17 cellular contexts compared by ENCODE assay signal in the genomic region with DNA sequence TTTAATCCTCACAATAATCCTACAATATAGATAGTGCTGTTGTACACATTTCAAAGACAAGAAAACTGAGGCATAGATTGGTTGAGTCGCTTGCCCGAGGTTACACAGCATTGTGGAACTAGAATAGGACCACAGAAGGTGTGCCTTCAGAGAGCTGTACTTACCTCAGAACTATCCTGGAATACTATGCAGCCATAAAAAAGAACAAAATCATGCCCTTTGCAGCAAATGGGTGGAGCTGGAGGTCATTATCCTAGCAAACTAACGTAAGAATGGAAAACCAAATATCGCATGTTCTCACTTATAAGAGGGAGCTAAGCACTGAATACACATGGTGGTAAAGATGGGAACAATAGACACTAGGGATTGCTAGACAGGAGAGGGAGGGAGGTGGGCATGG. TPM values are rescaled to one million over a fixed set of nuclear protein-coding genes. Genes with fewer than 3 reads are reported as not detected.
DNase-seq lines count a peak whose midpoint lies in the region; ATAC-seq, FAIRE-seq and TF ChIP-seq lines count a peak whose summit lies in the region.
"Had no signal": no experiment of that assay in that cellular context is flagged by ENCODE, and none has a peak within 500 bp of the region (broad histone marks: within the 10 kb centered on the region; RNA-seq: fewer than 3 reads in every experiment).

No MANE protein-coding gene starts in this region.

- no peak for FAIRE-seq in K562 (lab: Jason Lieb, UNC)

- H3K79me2 ChIP-seq in K562 (ENCODE audit: control insufficient read depth, insufficient read depth, low read length) (no peaks in the 10 kb centered on the region), neural progenitor cell (ENCODE audit: low read depth) (no peaks in the 10 kb centered on the region), PC-9 (ENCODE audit: low read depth) (no peaks in the 10 kb centered on the region)

- H3K4me2 ChIP-seq in K562 (ENCODE audit: insufficient read depth, low read length) (no peak overlapping the region), neural progenitor cell (no peak overlapping the region), PC-9 (no peak overlapping the region)
- H3K4me2 ChIP-seq: BLaER1 had no signal

- H4K20me1 ChIP-seq in K562 (replicated peaks; ENCODE audit: control insufficient read depth, insufficient read depth, low read length), result no peaks in the 10 kb centered on the region
- H4K20me1 ChIP-seq in neural progenitor cell (ENCODE audit: low read depth), result no peaks in the 10 kb centered on the region
- H4K20me1 ChIP-seq in PC-9 (ENCODE audit: insufficient read depth), result no peaks in the 10 kb centered on the region
- H4K20me1 ChIP-seq: BLaER1 had no signal

- CTCF ChIA-PET in K562 (lab: Yijun Ruan, JAX; ENCODE audit: low intra/inter-chr PET ratio) (no interaction called here), PC-9 (lab: Charles Lee) (no interaction called here)

- no peak overlapping the region for H3K27ac Mint-ChIP-seq in neural progenitor cell
- H3K27ac Mint-ChIP-seq: CD14-positive monocyte; CD8-positive, alpha-beta T cell had no signal

- H3K36me3 Mint-ChIP-seq in neural progenitor cell, result no peaks in the 10 kb centered on the region
- H3K36me3 Mint-ChIP-seq: CD14-positive monocyte; CD8-positive, alpha-beta T cell had no signal

- no peak overlapping the region for H2AFZ ChIP-seq in K562 (ENCODE audit: low read depth, low read length)
- H2AFZ ChIP-seq in neural progenitor cell (replicated peaks), result no peak overlapping the region
- no peak overlapping the region for H2AFZ ChIP-seq in PC-9

- H3K27ac ChIP-seq in heart left ventricle (peak overlapping the region in 7 of 12 donors; percentile 22 to 78 (median 68)), K562 (ENCODE audit: extremely low read depth, low read depth, low read length) (no peak overlapping the region), neural progenitor cell (no peak overlapping the region), PC-9 (no peak overlapping the region)
- H3K27ac ChIP-seq: BLaER1 had no signal

- peaks cover 3% of the 10 kb centered on the region for H3K9me3 Mint-ChIP-seq in neural progenitor cell
- H3K9me3 Mint-ChIP-seq: CD8-positive, alpha-beta T cell had no signal

- no peaks in the 10 kb centered on the region for H3K27me3 ChIP-seq in heart left ventricle
- H3K27me3 ChIP-seq in K562 (ENCODE audit: control insufficient read depth in 2 of 2, insufficient read depth in 2 of 2, low read length in 2 of 2), result peaks cover 0 to 10% of the 10 kb centered on the region in 2 experiments; a peak in 2 of 5 replicates
- peaks cover 5% of the 10 kb centered on the region for H3K27me3 ChIP-seq in neural progenitor cell
- H3K27me3 ChIP-seq in PC-9 (ENCODE audit: insufficient read depth, low read depth), result no peaks in the 10 kb centered on the region
- H3K27me3 ChIP-seq: BLaER1 had no signal

- TF ChIP-seq EP300 in K562 (IDR thresholded peaks at IDR 0.05; ENCODE audit: low read length), result no peak

- peaks cover 8% of the 10 kb centered on the region for H3F3A ChIP-seq in neural progenitor cell (ENCODE audit: low read depth)
- no peaks in the 10 kb centered on the region for H3F3A ChIP-seq in PC-9 (ENCODE audit: insufficient read depth, low read depth)

- peak overlapping the region; percentile 42 for H3K4me3 Mint-ChIP-seq in neural progenitor cell
- H3K4me3 Mint-ChIP-seq: CD14-positive monocyte; CD8-positive, alpha-beta T cell; H9 had no signal

- POLR2A ChIA-PET in K562 (lab: Yijun Ruan, JAX), result no interaction called here
- POLR2A ChIA-PET in PC-9 (lab: Charles Lee; ENCODE audit: unreplicated experiment), result interaction anchor here (0.7 kb wide), 1 partner anchor 13 kb away, joined by 4 read pairs; no protein-coding TSS in a partner anchor

- H3K9ac ChIP-seq in K562 (ENCODE audit: insufficient read depth in 1 of 2, low read depth in 2 of 2, low read length in 2 of 2), result no peak overlapping the region
- H3K9ac ChIP-seq in neural progenitor cell, result no peak overlapping the region
- H3K9ac ChIP-seq: BLaER1 had no signal

- no peak overlapping the region for H3K4me3 ChIP-seq in heart left ventricle
- H3K4me3 ChIP-seq in K562, result no peak overlapping the region
- no peak overlapping the region for H3K4me3 ChIP-seq in neural progenitor cell
- no peak overlapping the region for H3K4me3 ChIP-seq in PC-9
- H3K4me3 ChIP-seq: BLaER1 had no signal

- in situ Hi-C loops in K562 (cut with MboI), result no loop called here

- WGBS in heart left ventricle, 4 donors, result 74 to 99% (median 98%) methylated on average over 4 of the region's 4 CpGs
- WGBS in K562 (ENCODE audit: insufficient coverage, low coverage, missing lambda C conversion rate), result 0% methylated on average over 4 of the region's 4 CpGs

- no peak for ATAC-seq in heart left ventricle
- no peak for ATAC-seq in left cardiac atrium
- no peak for ATAC-seq in K562
- ATAC-seq in GM19328 (IDR thresholded peaks at IDR 0.05; ENCODE audit: unreplicated experiment), result no peak
- ATAC-seq: CD8-positive, alpha-beta T cell had no signal

- no peak for TF ChIP-seq RAD21 in K562 (CRISPR knock-in tag; conservative IDR thresholded peaks at IDR 0.05 in 1 of 2, IDR thresholded peaks at IDR 0.05 in 1 of 2)

- H3K36me3 ChIP-seq in heart left ventricle, result no peaks in the 10 kb centered on the region
- H3K36me3 ChIP-seq in K562 (ENCODE audit: control insufficient read depth, insufficient read depth, low read length), result no peaks in the 10 kb centered on the region
- H3K36me3 ChIP-seq in neural progenitor cell, result no peaks in the 10 kb centered on the region
- no peaks in the 10 kb centered on the region for H3K36me3 ChIP-seq in PC-9 (ENCODE audit: low read depth)
- H3K36me3 ChIP-seq: BLaER1 had no signal

- TF ChIP-seq CTCF in heart left ventricle (IDR thresholded peaks at IDR 0.05) (no peak), K562 (IDR thresholded peaks at IDR 0.05 in 2 of 3, conservative IDR thresholded peaks at IDR 0.05 in 1 of 3; ENCODE audit: insufficient read depth in 2 of 3, low read depth in 1 of 3, low read length in 3 of 3) (no peak), neural progenitor cell (IDR thresholded peaks at IDR 0.05) (no peak), PC-9 (conservative IDR thresholded peaks at IDR 0.05) (no peak)

- peaks cover 59% of the 10 kb centered on the region for H3K4me1 Mint-ChIP-seq in neural progenitor cell
- H3K4me1 Mint-ChIP-seq: CD14-positive monocyte had no signal

- DNase-seq in heart left ventricle (no peak), left cardiac atrium (no peak), K562 (ENCODE audit: extremely low read depth in 1 of 4, low spot score in 3 of 4) (no peak), neural progenitor cell (ENCODE audit: low spot score) (no peak), PC-9 (no peak), NCI-H748 treated with DMSO at 0.1 percent for 48 hours (lab: John Stamatoyannopoulos, UW) (no peak)
- DNase-seq: 8988T; Calu3; CD8-positive, alpha-beta T cell; DMS79 treated with DMSO at 0.1 percent for 48 hours; GF-D8; GOT3; H9 had no signal

- no peaks in the 10 kb centered on the region for H3K9me1 ChIP-seq in K562 (ENCODE audit: control insufficient read depth, insufficient read depth, low read length)

- TF ChIP-seq POLR2A in heart left ventricle (IDR thresholded peaks at IDR 0.05), result no peak
- no peak for TF ChIP-seq POLR2A in K562 (conservative IDR thresholded peaks at IDR 0.05)

- no peaks in the 10 kb centered on the region for H3K9me3 ChIP-seq in heart left ventricle
- H3K9me3 ChIP-seq in K562 (replicated peaks; ENCODE audit: control insufficient read depth, insufficient read depth, low read depth, low read length), result no peaks in the 10 kb centered on the region
- no peaks in the 10 kb centered on the region for H3K9me3 ChIP-seq in neural progenitor cell (ENCODE audit: low read depth)
- H3K9me3 ChIP-seq in PC-9 (ENCODE audit: insufficient read depth, low read depth), result no peaks in the 10 kb centered on the region
- H3K9me3 ChIP-seq: BLaER1 had no signal

- H3K4me1 ChIP-seq in heart left ventricle (peaks cover 0 to 50% (median 25%) of the 10 kb centered on the region in 12 donors), K562 (replicated peaks in 1 of 2; ENCODE audit: control insufficient read depth in 2 of 2, insufficient read depth in 2 of 2, low read length in 2 of 2) (no peaks in the 10 kb centered on the region), neural progenitor cell (peaks cover 11% of the 10 kb centered on the region), PC-9 (replicated peaks; ENCODE audit: insufficient read depth) (peaks cover 13% of the 10 kb centered on the region)
- H3K4me1 ChIP-seq: BLaER1 had no signal

- intact Hi-C loops in heart left ventricle (cut with DNase I), result no loop called here
- intact Hi-C loops in left cardiac atrium (cut with DNase I), result no loop called here
- intact Hi-C loops in K562 (cut with micrococcal nuclease), result no loop called here
- intact Hi-C loops in PC-9 (cut with micrococcal nuclease; ENCODE audit: unreplicated experiment), result no loop called here

- H3K27me3 Mint-ChIP-seq in neural progenitor cell (ENCODE audit: insufficient read depth, low read depth), result peaks cover 13% of the 10 kb centered on the region

- BruUV-seq in K562 (replicated peaks; lab: Mats Ljungman, UMichigan) (no TSS peak), PC-9 (replicated peaks; lab: Mats Ljungman, UMichigan) (no TSS peak)

- H3K9me2 ChIP-seq in PC-9 (ENCODE audit: insufficient read depth), result no peaks in the 10 kb centered on the region

RNA-seq across cellular contexts. Expression of gene NAV2, which starts 15.7 kb away (rescaled TPM):
- total RNA-seq in heart left ventricle (10 to 100 TPM; 12.3 to 46.5 (median 25.4) TPM), left cardiac atrium (10 to 100 TPM; 12.3 to 15.3 TPM), K562 (2014; rRNA removed) (0.05 TPM in 1 of 2 replicates, not detected in the other), K562 (2014; rRNA removed; fragmentation: Illumina TruSeq; extraction: Trizol) (under 0.01 and 0.04 TPM in 2 replicates), K562 (2015; rRNA removed; fragmentation: Illumina TruSeq; extraction: Trizol) (0.04 TPM in 2 replicates), K562 (2021) (0.25 and 0.35 TPM in 2 replicates), neural progenitor cell (ENCODE audit: low replicate concordance) (9.6 and 18.1 TPM in 2 replicates), PC-9 (2021) (22.9 and 23.3 TPM in 2 replicates)
- polyA plus RNA-seq in heart left ventricle (10 to 100 TPM in 1 of 2 donors, 1 to 10 TPM in 1; 7.6 to 20.2 TPM), K562 (2011; rRNA removed) (0.07 and 0.41 TPM in 2 replicates), K562 (2014; fragmentation: Illumina TruSeq; extraction: Trizol) (0.07 and 0.15 TPM in 2 replicates), K562 (2014; fragmentation: Nextera tagmentation; extraction: Ambion mirVana) (under 1 TPM; 0.03 to 0.06 TPM), K562 (2014; rRNA removed) (0.05 and 0.08 TPM in 2 replicates)
- 0.58 and 1.4 TPM in 2 replicates for total RNA-seq in K562 (2011; cell fraction: chromatin; rRNA removed; ENCODE audit: low replicate concordance)
- 0.17 and 1.1 TPM in 2 replicates for total RNA-seq in K562 (2011; cell fraction: nucleolus; rRNA removed)
- total RNA-seq in K562 (2011; cell fraction: nucleoplasm; rRNA removed), result 0.37 and 1.6 TPM in 2 replicates
- polyA plus RNA-seq in K562 (2011; cell fraction: cytosol; rRNA removed), result 0.07 and 0.25 TPM in 2 replicates
- polyA plus RNA-seq in K562 (2011; cell fraction: nucleus; rRNA removed), result 0.47 and 0.86 TPM in 2 replicates
- 0.35 and 0.47 TPM in 2 replicates for polyA plus RNA-seq in K562 (2012)
- 0.18 and 0.96 TPM in 2 replicates for polyA minus RNA-seq in K562 (2011; rRNA and poly(A)+ RNA removed)
- 1.5 TPM in 1 of 2 replicates, not detected in the other for polyA minus RNA-seq in K562 (2011; cell fraction: cytosol; rRNA and poly(A)+ RNA removed)
- polyA minus RNA-seq in K562 (2011; cell fraction: nucleus; rRNA and poly(A)+ RNA removed), result 0.67 and 0.78 TPM in 2 replicates
- total RNA-seq: A673 had no signal
- polyA plus RNA-seq: CD14-positive monocyte had no signal

Comparison
In these comparisons a context has a peak if more than half of its experiments do, and no peak if none do; other contexts are left out.
1. H3K27ac ChIP-seq: peak in heart left ventricle (7 of 12); none in K562 (single experiment), neural progenitor cell (single experiment) and PC-9 (single experiment).